Comparison of ENCODE assay signal across 31 cellular contexts in genomic region chr2:53874401-53874950, GRCh38.
"Had no signal": no experiment of that assay in that cellular context is flagged by ENCODE, and none has a peak within 500 bp of the region (broad histone marks: within the 10 kb centered on the region; RNA-seq: fewer than 3 reads in every experiment).

No MANE protein-coding gene starts in this region.

- H3K27ac Mint-ChIP-seq: activated CD4-positive, alpha-beta memory T cell treated with anti-CD3 and anti-CD28 coated beads, Interleukin-2, amount 10 ng/mL, durations not matched to agents 7 days and 5 days; activated CD4-positive, alpha-beta T cell treated with anti-CD3 and anti-CD28 coated beads, Interleukin-2, amount 10 ng/mL, durations not matched to agents 7 days and 5 days; activated naive CD4-positive, alpha-beta T cell treated with anti-CD3 and anti-CD28 coated beads, Interleukin-2, amount 10 ng/mL, durations not matched to agents 7 days and 5 days; activated naive CD4-positive, alpha-beta T cell treated with anti-CD3 and anti-CD28 coated beads, Interleukin-2, amount 50 U/mL, for 72 hours; activated naive CD8-positive, alpha-beta T cell treated with anti-CD3 and anti-CD28 coated beads, Interleukin-2, amount 10 ng/mL, durations not matched to agents 7 days and 5 days; activated T-helper 1 cell treated with anti-CD3 and anti-CD28 coated beads, Interleukin-12 subunit alpha, Interleukin-12 subunit beta, Interleukin-2, Interleukin-4 antibody, amounts not matched to agents 30 ng/mL and 10 ng/mL and 1 ng/mL, durations not matched to agents 14 hours and 24 hours and 36 hours; brain; endodermal cell; T-cell; WTC11 had no signal

- H3K27ac ChIP-seq: ascending aorta, breast epithelium, cardiac muscle cell, colonic mucosa, heart left ventricle had no signal

- H3K9me3 Mint-ChIP-seq: activated CD4-positive, alpha-beta memory T cell treated with anti-CD3 and anti-CD28 coated beads, Interleukin-2, amount 10 ng/mL, durations not matched to agents 7 days and 5 days; activated CD4-positive, alpha-beta T cell treated with anti-CD3 and anti-CD28 coated beads, Interleukin-2, amount 10 ng/mL, durations not matched to agents 7 days and 5 days; activated naive CD4-positive, alpha-beta T cell treated with anti-CD3 and anti-CD28 coated beads, Interleukin-2, amount 10 ng/mL, durations not matched to agents 7 days and 5 days; activated naive CD4-positive, alpha-beta T cell treated with anti-CD3 and anti-CD28 coated beads, Interleukin-2, amount 50 U/mL, for 72 hours; activated naive CD8-positive, alpha-beta T cell treated with anti-CD3 and anti-CD28 coated beads, Interleukin-2, amount 10 ng/mL, durations not matched to agents 7 days and 5 days; activated T-cell treated with anti-CD3 and anti-CD28 coated beads, Interleukin-2, amount 50 U/mL, for 4 hours; activated T-helper 1 cell treated with anti-CD3 and anti-CD28 coated beads, Interleukin-12 subunit alpha, Interleukin-12 subunit beta, Interleukin-2, Interleukin-4 antibody, amounts not matched to agents 30 ng/mL and 10 ng/mL and 1 ng/mL, durations not matched to agents 14 hours and 24 hours and 36 hours; brain; T-cell had no signal

- H3K36me3 ChIP-seq: breast epithelium had no signal

- H3K4me1 Mint-ChIP-seq: activated CD4-positive, alpha-beta memory T cell treated with anti-CD3 and anti-CD28 coated beads, Interleukin-2, amount 10 ng/mL, durations not matched to agents 7 days and 5 days; activated CD4-positive, alpha-beta T cell treated with anti-CD3 and anti-CD28 coated beads, Interleukin-2, amount 10 ng/mL, durations not matched to agents 7 days and 5 days; activated naive CD4-positive, alpha-beta T cell treated with anti-CD3 and anti-CD28 coated beads, Interleukin-2, amount 10 ng/mL, durations not matched to agents 7 days and 5 days; activated naive CD8-positive, alpha-beta T cell treated with anti-CD3 and anti-CD28 coated beads, Interleukin-2, amount 10 ng/mL, durations not matched to agents 7 days and 5 days; brain; endodermal cell; T-cell had no signal

- H3K9me3 ChIP-seq: ascending aorta, breast epithelium, colonic mucosa, heart left ventricle had no signal

- ATAC-seq: activated naive CD4-positive, alpha-beta T cell treated with anti-CD3 and anti-CD28 coated beads, Interleukin-2, amount 50 U/mL, for 72 hours; activated T-cell treated with anti-CD3 and anti-CD28 coated beads, Interleukin-2, amount 50 U/mL, for 4 hours; esophagus mucosa; heart left ventricle; T-cell; WTC11 had no signal

- H3K27me3 ChIP-seq: ascending aorta, breast epithelium, cardiac muscle cell, colonic mucosa, heart left ventricle had no signal

- H3K4me3 Mint-ChIP-seq: activated CD4-positive, alpha-beta memory T cell treated with anti-CD3 and anti-CD28 coated beads, Interleukin-2, amount 10 ng/mL, durations not matched to agents 7 days and 5 days; activated CD4-positive, alpha-beta T cell treated with anti-CD3 and anti-CD28 coated beads, Interleukin-2, amount 10 ng/mL, durations not matched to agents 7 days and 5 days; activated naive CD4-positive, alpha-beta T cell treated with anti-CD3 and anti-CD28 coated beads, Interleukin-2, amount 10 ng/mL, durations not matched to agents 7 days and 5 days; activated naive CD8-positive, alpha-beta T cell treated with anti-CD3 and anti-CD28 coated beads, Interleukin-2, amount 10 ng/mL, durations not matched to agents 7 days and 5 days; activated T-cell treated with anti-CD3 and anti-CD28 coated beads, Interleukin-2, amount 50 U/mL, for 4 hours; activated T-helper 1 cell treated with anti-CD3 and anti-CD28 coated beads, Interleukin-12 subunit alpha, Interleukin-12 subunit beta, Interleukin-2, Interleukin-4 antibody, amounts not matched to agents 30 ng/mL and 10 ng/mL and 1 ng/mL, durations not matched to agents 14 hours and 24 hours and 36 hours; brain; endodermal cell; T-cell; WTC11 had no signal

- H3K4me3 ChIP-seq: ascending aorta, breast epithelium, cardiac muscle cell, colonic mucosa, heart left ventricle had no signal

- DNase-seq: activated CD4-positive, alpha-beta memory T cell treated with anti-CD3 and anti-CD28 coated beads, Interleukin-2, amount 10 ng/mL, durations not matched to agents 7 days and 5 days; activated CD4-positive, alpha-beta T cell treated with anti-CD3 and anti-CD28 coated beads for 1 hour; activated CD4-positive, alpha-beta T cell treated with anti-CD3 and anti-CD28 coated beads for 4 hours; activated CD4-positive, alpha-beta T cell treated with anti-CD3 and anti-CD28 coated beads, Interleukin-2, amount 10 ng/mL, durations not matched to agents 7 days and 5 days; activated CD4-positive, alpha-beta T cell treated with anti-CD3 and anti-CD28 coated beads, Interleukin-2, amount 50 U/mL, for 4 hours; activated CD8-positive, alpha-beta memory T cell treated with anti-CD3 and anti-CD28 coated beads, Interleukin-2, amount 50 U/mL, for 48 hours; activated gamma-delta T cell; activated naive CD4-positive, alpha-beta T cell; activated naive CD4-positive, alpha-beta T cell treated with anti-CD3 and anti-CD28 coated beads, Interleukin-2, amount 10 ng/mL, durations not matched to agents 7 days and 5 days; activated naive CD8-positive, alpha-beta T cell treated with anti-CD3 and anti-CD28 coated beads, Interleukin-2, amount 10 ng/mL, durations not matched to agents 7 days and 5 days; activated T-cell treated with anti-CD3 and anti-CD28 coated beads for 4 hours; activated T-cell treated with anti-CD3 and anti-CD28 coated beads, Interleukin-2, amount 50 U/mL, for 4 hours; central memory CD4-positive, alpha-beta T cell; cerebellar nuclear complex; colonic mucosa; effector CD8-positive, alpha-beta T cell; endodermal cell; foreskin fibroblast; glutamatergic neuron; heart left ventricle; SW 1271; T-cell; T-helper 2 cell had no signal

- H3K4me1 ChIP-seq: ascending aorta, breast epithelium, colonic mucosa, heart left ventricle had no signal
